31 cellular contexts compared by ENCODE assay signal in genomic region chr3:87732294-87732693, GRCh38.
"Had no signal": no experiment of that assay in that cellular context is flagged by ENCODE, and none has a peak within 500 bp of the region (broad histone marks: within the 10 kb centered on the region; RNA-seq: fewer than 3 reads in every experiment).

No MANE protein-coding gene starts in this region.

- H3K9me3 Mint-ChIP-seq: activated CD4-positive, alpha-beta memory T cell treated with anti-CD3 and anti-CD28 coated beads, Interleukin-2, amount 10 ng/mL, durations not matched to agents 7 days and 5 days; activated naive CD8-positive, alpha-beta T cell treated with anti-CD3 and anti-CD28 coated beads for 36 hours; activated T-cell treated with anti-CD3 and anti-CD28 coated beads, Interleukin-2, amount 50 U/mL, for 72 hours; activated T-helper 17 cell treated with anti-CD3 and anti-CD28 coated beads, Interleukin-2, amount 50 U/mL, for 72 hours; T-cell had no signal

- DNase-seq: activated CD4-positive, alpha-beta memory T cell treated with anti-CD3 and anti-CD28 coated beads, Interleukin-2, amount 10 ng/mL, durations not matched to agents 7 days and 5 days; activated CD4-positive, alpha-beta T cell treated with anti-CD3 and anti-CD28 coated beads for 1 hour; activated CD4-positive, alpha-beta T cell treated with anti-CD3 and anti-CD28 coated beads for 48 hours; activated CD4-positive, CD25-positive, alpha-beta regulatory T cell; activated effector memory CD4-positive, alpha-beta T cell treated with anti-CD3 and anti-CD28 coated beads, Interleukin-2, amount 50 U/mL, for 16 hours; activated naive CD4-positive, alpha-beta T cell; activated naive CD4-positive, alpha-beta T cell treated with anti-CD3 and anti-CD28 coated beads, Interleukin-2, amount 50 U/mL, for 16 hours; activated naive CD8-positive, alpha-beta T cell treated with anti-CD3 and anti-CD28 coated beads for 36 hours; activated T-cell treated with anti-CD3 and anti-CD28 coated beads, Interleukin-2, amount 50 U/mL, for 1 hour; activated T-cell treated with anti-CD3 and anti-CD28 coated beads, Interleukin-2, amount 50 U/mL, for 72 hours; amniotic stem cell; aorta; brain microvascular endothelial cell; central memory CD4-positive, alpha-beta T cell; NCI-H1105; NCI-H1417 treated with DMSO at 0.1 percent for 48 hours; NCI-H187; NCI-H2029 treated with DMSO at 0.1 percent for 48 hours; NCI-H345; NCI-H526; NCI-H748 treated with DMSO at 0.1 percent for 48 hours; NK-92 treated with Interleukin-12 subunit alpha and Interleukin-12 subunit beta, amount 100 ng/mL, for 24 hours; PC-9; SIG-M5; T-cell; T-helper 17 cell had no signal

- H3K36me3 ChIP-seq: brain microvascular endothelial cell had no signal

- ATAC-seq: activated T-cell treated with anti-CD3 and anti-CD28 coated beads, Interleukin-2, amount 50 U/mL, for 72 hours; activated T-helper 17 cell treated with anti-CD3 and anti-CD28 coated beads, Interleukin-2, amount 50 U/mL, for 72 hours; K562; Right ventricle myocardium inferior; SK-N-SH treated with all-trans-retinoic acid at 6 μM for 48 hours; T-cell; T-helper 17 cell had no signal

- H3K27me3 Mint-ChIP-seq: activated CD4-positive, alpha-beta memory T cell treated with anti-CD3 and anti-CD28 coated beads, Interleukin-2, amount 10 ng/mL, durations not matched to agents 7 days and 5 days; T-cell had no signal

- H3K4me3 Mint-ChIP-seq: activated CD4-positive, alpha-beta memory T cell treated with anti-CD3 and anti-CD28 coated beads, Interleukin-2, amount 10 ng/mL, durations not matched to agents 7 days and 5 days; activated naive CD8-positive, alpha-beta T cell treated with anti-CD3 and anti-CD28 coated beads for 36 hours; activated T-cell treated with anti-CD3 and anti-CD28 coated beads, Interleukin-2, amount 50 U/mL, for 72 hours; activated T-helper 17 cell treated with anti-CD3 and anti-CD28 coated beads, Interleukin-2, amount 50 U/mL, for 72 hours; T-cell; T-helper 17 cell had no signal

- H3K27ac Mint-ChIP-seq: activated CD4-positive, alpha-beta memory T cell treated with anti-CD3 and anti-CD28 coated beads, Interleukin-2, amount 10 ng/mL, durations not matched to agents 7 days and 5 days; activated naive CD8-positive, alpha-beta T cell treated with anti-CD3 and anti-CD28 coated beads for 36 hours; activated T-cell treated with anti-CD3 and anti-CD28 coated beads, Interleukin-2, amount 50 U/mL, for 72 hours; activated T-helper 17 cell treated with anti-CD3 and anti-CD28 coated beads, Interleukin-2, amount 50 U/mL, for 72 hours; T-cell; T-helper 17 cell had no signal

- H3K4me1 Mint-ChIP-seq: activated CD4-positive, alpha-beta memory T cell treated with anti-CD3 and anti-CD28 coated beads, Interleukin-2, amount 10 ng/mL, durations not matched to agents 7 days and 5 days; activated naive CD8-positive, alpha-beta T cell treated with anti-CD3 and anti-CD28 coated beads for 36 hours; activated T-helper 17 cell treated with anti-CD3 and anti-CD28 coated beads, Interleukin-2, amount 50 U/mL, for 72 hours; T-cell; T-helper 17 cell had no signal

- H3K4me3 ChIP-seq: K562, PC-9 had no signal

- H3K36me3 Mint-ChIP-seq: activated naive CD8-positive, alpha-beta T cell treated with anti-CD3 and anti-CD28 coated beads for 36 hours; T-cell had no signal

- H3K27me3 ChIP-seq: brain microvascular endothelial cell had no signal

- H3K27ac ChIP-seq: brain microvascular endothelial cell, RWPE1 had no signal
